Comparison of ENCODE assay signal across 8 cellular contexts in genomic region chrX:125012585-125012984, GRCh38.
"Had no signal": no experiment of that assay in that cellular context is flagged by ENCODE, and none has a peak within 500 bp of the region (broad histone marks: within the 10 kb centered on the region; RNA-seq: fewer than 3 reads in every experiment).

No MANE protein-coding gene starts in this region.

- ATAC-seq: GM23338 had no signal

- FAIRE-seq: H1, H54, HTR-8/SVneo had no signal

- H3K27ac ChIP-seq: KMS-11 had no signal

- H3K4me2 ChIP-seq: GM23338, KMS-11 had no signal

- H3K9ac ChIP-seq: KMS-11 had no signal

- H3K4me3 ChIP-seq: GM23338 had no signal

- H2AFZ ChIP-seq: GM23338 had no signal

- DNase-seq: H9, HCEC 1CT, KBM-7 had no signal
